In the genomic region with DNA sequence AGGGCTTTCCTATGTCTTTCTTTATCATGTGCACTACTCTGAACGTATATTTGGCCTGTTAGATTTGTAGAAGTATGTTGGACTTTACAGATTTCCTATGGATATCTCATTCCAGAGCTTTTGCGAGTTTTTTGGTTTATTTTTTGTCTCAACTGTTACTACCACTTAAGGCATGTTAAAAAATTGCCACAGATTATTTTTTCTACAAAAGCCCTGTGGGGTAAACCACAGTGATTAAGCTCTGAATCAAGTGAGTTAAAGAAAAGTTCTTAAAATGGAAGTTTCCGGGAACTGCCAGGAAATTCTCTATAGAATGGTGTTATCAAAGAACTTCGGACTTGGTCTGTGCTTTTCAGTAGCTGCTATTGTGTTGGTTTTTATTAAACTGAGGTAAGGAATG, we compare ENCODE assay signal across 34 cellular contexts. TPM values are rescaled to one million over a fixed set of nuclear protein-coding genes. Genes with fewer than 3 reads are reported as not detected.
"Had no signal": no experiment of that assay in that cellular context is flagged by ENCODE, and none has a peak within 500 bp of the region (broad histone marks: within the 10 kb centered on the region; RNA-seq: fewer than 3 reads in every experiment).

No MANE protein-coding gene starts in this region.

- H3K4me3 Mint-ChIP-seq: activated CD4-positive, alpha-beta memory T cell treated with anti-CD3 and anti-CD28 coated beads for 36 hours; activated CD4-positive, alpha-beta T cell treated with anti-CD3 and anti-CD28 coated beads, Interleukin-2, amount 10 ng/mL, durations not matched to agents 24 days and 14 days; activated naive CD8-positive, alpha-beta T cell treated with anti-CD3 and anti-CD28 coated beads for 36 hours; activated T-cell treated with anti-CD3 and anti-CD28 coated beads, Interleukin-2, amount 50 U/mL, for 4 hours; activated T-helper 17 cell treated with anti-CD3 and anti-CD28 coated beads, Interleukin-2, amount 50 U/mL, for 72 hours; dendritic cell treated with granulocyte-macrophage colony-stimulating factor and Interleukin-4, amounts not matched to agents 40 ng/mL and 50 ng/mL, for 4 days; endodermal cell; memory B cell; naive thymus-derived CD4-positive, alpha-beta T cell; stimulated activated memory B cell treated with anti-CD40 and anti-IgM and Interleukin-4, amounts not matched to agents 10 μg/mL and 1 μg/mL and 100 μg/mL, for 72 hours; T-helper 1 cell treated with Interleukin-12 subunit alpha and Interleukin-12 subunit beta and Interleukin-4 antibody, amounts not matched to agents 30 μg/mL and 1 μg/mL, for 36 hours had no signal

- H3K27me3 ChIP-seq: adrenal gland, ascending aorta, heart right ventricle, pancreas, sigmoid colon, suprapubic skin, tibial artery, upper lobe of right lung had no signal

- H3K36me3 ChIP-seq: adrenal gland, ascending aorta, pancreas, prostate gland, WERI-Rb-1 had no signal

- H3K4me1 ChIP-seq: adrenal gland, ascending aorta, pancreas, prostate gland, sigmoid colon, suprapubic skin, tibial artery, upper lobe of right lung had no signal

- H3K4me1 Mint-ChIP-seq: activated naive CD8-positive, alpha-beta T cell treated with anti-CD3 and anti-CD28 coated beads for 36 hours; activated T-helper 17 cell treated with anti-CD3 and anti-CD28 coated beads, Interleukin-2, amount 50 U/mL, for 72 hours; endodermal cell; memory B cell; stimulated activated memory B cell treated with anti-CD40 and anti-IgM and Interleukin-4, amounts not matched to agents 10 μg/mL and 1 μg/mL and 100 μg/mL, for 72 hours had no signal

- H3K27ac ChIP-seq: adrenal gland, ascending aorta, heart right ventricle, pancreas, prostate gland, sigmoid colon, suprapubic skin, tibial artery, upper lobe of right lung, WERI-Rb-1 had no signal

- ATAC-seq: activated T-cell treated with anti-CD3 and anti-CD28 coated beads, Interleukin-2, amount 50 U/mL, for 4 hours; activated T-helper 17 cell treated with anti-CD3 and anti-CD28 coated beads, Interleukin-2, amount 50 U/mL, for 72 hours; esophagus mucosa; heart right ventricle; naive thymus-derived CD4-positive, alpha-beta T cell; pancreas; stimulated activated memory B cell treated with anti-CD40 and anti-IgM and Interleukin-4, amounts not matched to agents 10 μg/mL and 1 μg/mL and 100 μg/mL, for 72 hours; upper lobe of right lung had no signal

- DNase-seq: activated CD4-positive, alpha-beta memory T cell treated with anti-CD3 and anti-CD28 coated beads for 36 hours; activated CD4-positive, alpha-beta T cell treated with anti-CD3 and anti-CD28 coated beads, Interleukin-2, amount 10 ng/mL, durations not matched to agents 24 days and 14 days; activated CD4-positive, CD25-positive, alpha-beta regulatory T cell treated with anti-CD3 and anti-CD28 coated beads, Interleukin-2, amount 50 U/mL, for 72 hours; activated naive CD4-positive, alpha-beta T cell; activated naive CD8-positive, alpha-beta T cell treated with anti-CD3 and anti-CD28 coated beads for 36 hours; activated T-cell treated with anti-CD3 and anti-CD28 coated beads, Interleukin-2, amount 50 U/mL, for 4 hours; adrenal gland; central memory CD4-positive, alpha-beta T cell; endodermal cell; foreskin melanocyte; heart right ventricle; midbrain; naive thymus-derived CD4-positive, alpha-beta T cell; pancreas; sigmoid colon; stimulated activated CD4-positive, alpha-beta T cell treated with anti-CD3 and anti-CD28 coated beads, Interleukin-1b, Interleukin-23, amount 100 ng/mL, for 48 hours; stimulated activated CD4-positive, alpha-beta T cell treated with anti-CD3 and anti-CD28 coated beads, Interleukin-4, amount 100 ng/mL, for 4 hours; stimulated activated CD8-positive, alpha-beta memory T cell treated with anti-CD3 and anti-CD28 coated beads, Interleukin-4, amount 100 ng/mL, for 48 hours; SW 1271; T1000; tibial artery; upper lobe of right lung; WERI-Rb-1 had no signal

- H3K27ac Mint-ChIP-seq: activated CD4-positive, alpha-beta memory T cell treated with anti-CD3 and anti-CD28 coated beads for 36 hours; activated CD4-positive, alpha-beta T cell treated with anti-CD3 and anti-CD28 coated beads, Interleukin-2, amount 10 ng/mL, durations not matched to agents 24 days and 14 days; activated naive CD8-positive, alpha-beta T cell treated with anti-CD3 and anti-CD28 coated beads for 36 hours; activated T-helper 17 cell treated with anti-CD3 and anti-CD28 coated beads, Interleukin-2, amount 50 U/mL, for 72 hours; dendritic cell treated with granulocyte-macrophage colony-stimulating factor and Interleukin-4, amounts not matched to agents 40 ng/mL and 50 ng/mL, for 4 days; endodermal cell; memory B cell; stimulated activated memory B cell treated with anti-CD40 and anti-IgM and Interleukin-4, amounts not matched to agents 10 μg/mL and 1 μg/mL and 100 μg/mL, for 72 hours; T-helper 1 cell treated with Interleukin-12 subunit alpha and Interleukin-12 subunit beta and Interleukin-4 antibody, amounts not matched to agents 30 μg/mL and 1 μg/mL, for 36 hours had no signal

- H3K27me3 Mint-ChIP-seq: activated CD4-positive, alpha-beta memory T cell treated with anti-CD3 and anti-CD28 coated beads for 36 hours; activated CD4-positive, alpha-beta T cell treated with anti-CD3 and anti-CD28 coated beads, Interleukin-2, amount 10 ng/mL, durations not matched to agents 24 days and 14 days; activated naive CD8-positive, alpha-beta T cell treated with anti-CD3 and anti-CD28 coated beads for 36 hours; activated T-helper 17 cell treated with anti-CD3 and anti-CD28 coated beads, Interleukin-2, amount 50 U/mL, for 72 hours; dendritic cell treated with granulocyte-macrophage colony-stimulating factor and Interleukin-4, amounts not matched to agents 40 ng/mL and 50 ng/mL, for 4 days; memory B cell; naive thymus-derived CD4-positive, alpha-beta T cell; stimulated activated memory B cell treated with anti-CD40 and anti-IgM and Interleukin-4, amounts not matched to agents 10 μg/mL and 1 μg/mL and 100 μg/mL, for 72 hours had no signal

- H3K4me3 ChIP-seq: adrenal gland, ascending aorta, heart right ventricle, pancreas, prostate gland, sigmoid colon, smooth muscle cell, suprapubic skin, tibial artery, upper lobe of right lung had no signal

- H3K9me3 Mint-ChIP-seq: activated CD4-positive, alpha-beta memory T cell treated with anti-CD3 and anti-CD28 coated beads for 36 hours; activated CD4-positive, alpha-beta T cell treated with anti-CD3 and anti-CD28 coated beads, Interleukin-2, amount 10 ng/mL, durations not matched to agents 24 days and 14 days; activated naive CD8-positive, alpha-beta T cell treated with anti-CD3 and anti-CD28 coated beads for 36 hours; activated T-cell treated with anti-CD3 and anti-CD28 coated beads, Interleukin-2, amount 50 U/mL, for 4 hours; activated T-helper 17 cell treated with anti-CD3 and anti-CD28 coated beads, Interleukin-2, amount 50 U/mL, for 72 hours; dendritic cell treated with granulocyte-macrophage colony-stimulating factor and Interleukin-4, amounts not matched to agents 40 ng/mL and 50 ng/mL, for 4 days; endodermal cell; memory B cell; naive thymus-derived CD4-positive, alpha-beta T cell; stimulated activated memory B cell treated with anti-CD40 and anti-IgM and Interleukin-4, amounts not matched to agents 10 μg/mL and 1 μg/mL and 100 μg/mL, for 72 hours; T-helper 1 cell treated with Interleukin-12 subunit alpha and Interleukin-12 subunit beta and Interleukin-4 antibody, amounts not matched to agents 30 μg/mL and 1 μg/mL, for 36 hours had no signal

- H3K9me3 ChIP-seq: adrenal gland, ascending aorta, heart right ventricle, pancreas, prostate gland, sigmoid colon, suprapubic skin, tibial artery, upper lobe of right lung had no signal

RNA-seq across cellular contexts. Expression of a gene that starts 10.6 kb away (rescaled TPM):
- total RNA-seq: ascending aorta, esophagus mucosa, glomerular endothelial cell, smooth muscle cell had no signal
- polyA plus RNA-seq: naive thymus-derived CD4-positive, alpha-beta T cell; smooth muscle cell had no signal
